In the genomic region with DNA sequence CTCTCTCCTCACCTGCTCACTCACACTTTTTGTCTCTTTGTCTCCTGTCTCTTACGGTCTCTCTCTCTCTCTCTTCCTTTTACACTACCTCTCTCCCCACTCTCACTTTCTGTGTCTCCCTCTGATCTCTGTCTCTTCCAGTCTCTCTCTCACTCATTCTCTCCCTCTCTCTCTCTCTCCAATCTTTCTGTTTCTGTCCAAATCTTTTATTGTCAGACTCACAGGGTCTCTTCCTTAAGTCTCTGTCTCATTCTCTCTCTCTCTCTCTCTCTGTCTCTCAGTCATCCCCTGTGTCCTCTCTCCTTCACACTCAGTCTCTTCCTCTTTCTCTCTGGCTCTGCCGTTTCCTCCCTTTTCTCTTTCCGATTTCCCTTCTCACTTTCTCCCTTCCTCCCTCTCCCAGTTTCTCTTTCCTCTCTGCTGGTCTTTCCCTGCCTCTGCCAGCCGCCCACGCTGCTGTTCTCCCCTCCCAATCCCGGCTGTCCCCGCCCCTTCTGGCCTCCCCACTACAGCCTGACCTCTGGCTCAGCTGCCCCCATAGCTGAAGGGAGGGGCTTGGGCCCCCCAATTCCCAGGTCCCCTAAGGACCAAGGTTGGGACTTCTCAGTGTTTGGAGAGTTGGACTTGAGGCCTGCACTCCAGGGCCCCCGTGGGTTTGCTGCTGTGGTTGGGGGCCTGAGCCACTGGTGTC, we compare ENCODE assay signal across 8 cellular contexts. TPM values are rescaled to one million over a fixed set of nuclear protein-coding genes. Genes with fewer than 3 reads are reported as not detected.
DNase-seq lines count a peak whose midpoint lies in the region; ATAC-seq, FAIRE-seq and TF ChIP-seq lines count a peak whose summit lies in the region.

A gene with protein sequence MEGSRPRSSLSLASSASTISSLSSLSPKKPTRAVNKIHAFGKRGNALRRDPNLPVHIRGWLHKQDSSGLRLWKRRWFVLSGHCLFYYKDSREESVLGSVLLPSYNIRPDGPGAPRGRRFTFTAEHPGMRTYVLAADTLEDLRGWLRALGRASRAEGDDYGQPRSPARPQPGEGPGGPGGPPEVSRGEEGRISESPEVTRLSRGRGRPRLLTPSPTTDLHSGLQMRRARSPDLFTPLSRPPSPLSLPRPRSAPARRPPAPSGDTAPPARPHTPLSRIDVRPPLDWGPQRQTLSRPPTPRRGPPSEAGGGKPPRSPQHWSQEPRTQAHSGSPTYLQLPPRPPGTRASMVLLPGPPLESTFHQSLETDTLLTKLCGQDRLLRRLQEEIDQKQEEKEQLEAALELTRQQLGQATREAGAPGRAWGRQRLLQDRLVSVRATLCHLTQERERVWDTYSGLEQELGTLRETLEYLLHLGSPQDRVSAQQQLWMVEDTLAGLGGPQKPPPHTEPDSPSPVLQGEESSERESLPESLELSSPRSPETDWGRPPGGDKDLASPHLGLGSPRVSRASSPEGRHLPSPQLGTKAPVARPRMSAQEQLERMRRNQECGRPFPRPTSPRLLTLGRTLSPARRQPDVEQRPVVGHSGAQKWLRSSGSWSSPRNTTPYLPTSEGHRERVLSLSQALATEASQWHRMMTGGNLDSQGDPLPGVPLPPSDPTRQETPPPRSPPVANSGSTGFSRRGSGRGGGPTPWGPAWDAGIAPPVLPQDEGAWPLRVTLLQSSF (minus strand): TSS at position 422 of the 691 bp plus-strand sequence. CDS start 997 bp downstream, outside the sequence.

- no peak for ATAC-seq in stimulated activated naive B cell treated with anti-CD40 and anti-IgM and Interleukin-4, amounts not matched to agents 10 μg/mL and 1 μg/mL and 100 μg/mL, for 72 hours (replicated peaks)
- no peak for ATAC-seq in GM21423 (IDR thresholded peaks at IDR 0.05; ENCODE audit: unreplicated experiment)
- ATAC-seq in HG03039 (IDR thresholded peaks at IDR 0.05; ENCODE audit: unreplicated experiment) = no peak

- TF ChIP-seq CTCF in astrocyte (IDR thresholded peaks at IDR 0.05; ENCODE audit: insufficient read depth, low read depth, low read length) (no peak), stomach (IDR thresholded peaks at IDR 0.05) (no peak)

- peaks cover 11% of the 10 kb centered on the region for H3K4me1 Mint-ChIP-seq in astrocyte (ENCODE audit: low read depth, unreplicated experiment)
- peaks cover 9 to 13% of the 10 kb centered on the region in 2 donors for H3K4me1 Mint-ChIP-seq in stimulated activated naive B cell treated with anti-CD40 and anti-IgM and Interleukin-4, amounts not matched to agents 10 μg/mL and 1 μg/mL and 100 μg/mL, for 72 hours

- H3K27me3 ChIP-seq in HUES48 (ENCODE audit: control insufficient read depth, insufficient read depth, low read length) = no peaks in the 10 kb centered on the region
- H3K27me3 ChIP-seq in astrocyte (ENCODE audit: insufficient read depth, low read length) = no peaks in the 10 kb centered on the region
- H3K27me3 ChIP-seq in stomach = no peaks in the 10 kb centered on the region

- WGBS in stomach, 5 donors = 11 to 22% (median 17%) methylated on average over 8 of the region's 8 CpGs

- no peak for TF ChIP-seq EP300 in stomach (IDR thresholded peaks at IDR 0.05)

- H3K9ac ChIP-seq in HUES48 (ENCODE audit: low read depth, low read length) = no peak within 1 kb of the TSS
- peak within 1 kb of the TSS; percentile 91 for H3K9ac ChIP-seq in astrocyte (ENCODE audit: low read length)

- H3K4me1 ChIP-seq in HUES48 (ENCODE audit: control insufficient read depth, insufficient read depth, low read length) (peaks cover 15% of the 10 kb centered on the region), astrocyte (ENCODE audit: insufficient read depth, low read length) (peaks cover 16% of the 10 kb centered on the region), stomach (peaks cover 25 to 42% (median 33%) of the 10 kb centered on the region in 4 donors)

- H3K36me3 ChIP-seq in HUES48 (ENCODE audit: control insufficient read depth, insufficient read depth, low read length) = peaks cover 2% of the 10 kb centered on the region
- H3K36me3 ChIP-seq in astrocyte (ENCODE audit: insufficient read depth, low read length) = peaks cover 2% of the 10 kb centered on the region
- H3K36me3 ChIP-seq in stomach = peaks cover 0 to 14% (median under 1%) of the 10 kb centered on the region in 4 donors

- H3K9me3 Mint-ChIP-seq in astrocyte (ENCODE audit: unreplicated experiment) = no peaks in the 10 kb centered on the region
- H3K9me3 Mint-ChIP-seq in stimulated activated naive B cell treated with anti-CD40 and anti-IgM and Interleukin-4, amounts not matched to agents 10 μg/mL and 1 μg/mL and 100 μg/mL, for 72 hours = no peaks in the 10 kb centered on the region

- peak within 1 kb of the TSS; percentile 87 for H3K4me3 Mint-ChIP-seq in astrocyte (ENCODE audit: unreplicated experiment)
- no peak within 1 kb of the TSS for H3K4me3 Mint-ChIP-seq in stimulated activated naive B cell treated with anti-CD40 and anti-IgM and Interleukin-4, amounts not matched to agents 10 μg/mL and 1 μg/mL and 100 μg/mL, for 72 hours

- H3K36me3 Mint-ChIP-seq in astrocyte (ENCODE audit: low read depth, unreplicated experiment) = peaks cover 11% of the 10 kb centered on the region
- H3K36me3 Mint-ChIP-seq in stimulated activated naive B cell treated with anti-CD40 and anti-IgM and Interleukin-4, amounts not matched to agents 10 μg/mL and 1 μg/mL and 100 μg/mL, for 72 hours = peaks cover 8 to 13% of the 10 kb centered on the region in 2 donors

- DNase-seq in astrocyte (ENCODE audit: low read depth) (no peak), iPS-NIHi11 (ENCODE audit: low spot score) (peak; percentile 57), stomach (peak; percentile 54), T1000 (lab: John Stamatoyannopoulos, UW) (no peak)
- DNase-seq in stimulated activated naive B cell treated with anti-CD40 and anti-IgM and Interleukin-4, amounts not matched to agents 10 μg/mL and 1 μg/mL and 100 μg/mL, for 72 hours = no peak

- no peaks in the 10 kb centered on the region for H3K9me3 ChIP-seq in HUES48 (ENCODE audit: control insufficient read depth, insufficient read depth, low read length)
- H3K9me3 ChIP-seq in astrocyte (ENCODE audit: insufficient read depth, low read depth, low read length) = no peaks in the 10 kb centered on the region
- no peaks in the 10 kb centered on the region for H3K9me3 ChIP-seq in stomach

- peak within 1 kb of the TSS; percentile 1 for H3K4me3 ChIP-seq in HUES48 (ENCODE audit: low read depth, low read length)
- H3K4me3 ChIP-seq in astrocyte (ENCODE audit: insufficient read depth, low read depth, low read length) = peak within 1 kb of the TSS; percentile 54
- peak within 1 kb of the TSS; percentile 21 to 47 (median 44) for H3K4me3 ChIP-seq in stomach

- H3K27ac Mint-ChIP-seq in astrocyte (ENCODE audit: unreplicated experiment) = peak within 1 kb of the TSS; percentile 94
- no peak within 1 kb of the TSS for H3K27ac Mint-ChIP-seq in stimulated activated naive B cell treated with anti-CD40 and anti-IgM and Interleukin-4, amounts not matched to agents 10 μg/mL and 1 μg/mL and 100 μg/mL, for 72 hours

- intact Hi-C loops in stomach (cut with DNase I; ENCODE audit: low total_unique reads) = no loop called here

- H3K79me2 ChIP-seq in astrocyte (ENCODE audit: insufficient read depth, low read length) = peaks cover 26% of the 10 kb centered on the region

- peak within 1 kb of the TSS; percentile 98 for H3K4me2 ChIP-seq in astrocyte (ENCODE audit: low read length)

- H3K27ac ChIP-seq in HUES48 (ENCODE audit: low read depth, low read length) = peak within 1 kb of the TSS; percentile 30
- H3K27ac ChIP-seq in astrocyte (ENCODE audit: low read depth, low read length) = peak within 1 kb of the TSS; percentile 45
- peak within 1 kb of the TSS; percentile 65 to 89 (median 82) for H3K27ac ChIP-seq in stomach

- FAIRE-seq in astrocyte (lab: Jason Lieb, UNC) = no peak

- peak within 1 kb of the TSS; percentile 82 for H2AFZ ChIP-seq in astrocyte (ENCODE audit: low read depth, low read length)

- TF ChIP-seq POLR2A in stomach (IDR thresholded peaks at IDR 0.05) = no peak

- no peaks in the 10 kb centered on the region for H3K27me3 Mint-ChIP-seq in astrocyte (ENCODE audit: low read depth, unreplicated experiment)
- peaks cover 0 to 5% of the 10 kb centered on the region in 2 donors for H3K27me3 Mint-ChIP-seq in stimulated activated naive B cell treated with anti-CD40 and anti-IgM and Interleukin-4, amounts not matched to agents 10 μg/mL and 1 μg/mL and 100 μg/mL, for 72 hours

- peaks cover 9% of the 10 kb centered on the region for H4K20me1 ChIP-seq in astrocyte (ENCODE audit: insufficient read depth, low read length)

RNA-seq across cellular contexts. Expression of the gene that starts here (rescaled TPM):
- total RNA-seq in astrocyte (27.5 and 32.8 TPM in 2 replicates), stomach (10 to 100 TPM in 2 of 5 donors, 1 to 10 TPM in 3; 1.7 to 35.6 (median 4.8) TPM)
- 10 to 100 TPM; 30.1 to 85.0 (median 75.3) TPM for polyA plus RNA-seq in stomach

Comparison
In these comparisons a context has a peak if more than half of its experiments do, and no peak if none do; other contexts are left out.
1. H3K27ac ChIP-seq: peak in every context shown above with its lines; median percentile 82 in stomach; 45 in astrocyte; 30 in HUES48.
2. H3K4me3 ChIP-seq: peak in every context shown above with its lines; median percentile 54 in astrocyte; 44 in stomach; 1 in HUES48.
3. DNase-seq: peak in iPS-NIHi11 (single experiment) and stomach (single experiment); none in astrocyte (single experiment), stimulated activated naive B cell treated with anti-CD40 and anti-IgM and Interleukin-4, amounts not matched to agents 10 μg/mL and 1 μg/mL and 100 μg/mL, for 72 hours (single experiment) and T1000 (single experiment).